In genomic region chr5:93359296-93359957, GRCh38 we compare ENCODE assay signal across 2 cellular contexts.
TF ChIP-seq lines count a peak whose summit lies in the region.

No MANE protein-coding gene starts in this region.

TF ChIP-seq in IMR-90, 13 proteins besides CTCF, POLR2A, EP300 and RAD21:
- no peak for TF ChIP-seq SMC3 (IDR thresholded peaks at IDR 0.05; ENCODE audit: low read depth, low read length)
- no peak for TF ChIP-seq CHD1 (IDR thresholded peaks at IDR 0.05; ENCODE audit: low read depth, low read length)
- no peak for TF ChIP-seq FOS (IDR thresholded peaks at IDR 0.05; ENCODE audit: low read depth, low read length)
- TF ChIP-seq ELK1 (IDR thresholded peaks at IDR 0.05; ENCODE audit: borderline replicate concordance, low read depth, low read length): no peak
- no peak for TF ChIP-seq MXI1 (IDR thresholded peaks at IDR 0.05; ENCODE audit: borderline replicate concordance, low read depth, low read length)
- TF ChIP-seq RFX5 (IDR thresholded peaks at IDR 0.05; ENCODE audit: low read depth, low read length): no peak
- TF ChIP-seq MAFK (IDR thresholded peaks at IDR 0.05; ENCODE audit: low read depth, low read length): peak; percentile 96
- peak; percentile 47; the same call in 1 of the 2 replicates for TF ChIP-seq NFE2L2 (IDR thresholded peaks at IDR 0.05; ENCODE audit: low read depth, low read length)
- no peak for TF ChIP-seq USF2 (IDR thresholded peaks at IDR 0.05; ENCODE audit: low read depth, low read length)
- peak; percentile 81; the same call in 1 of the 2 replicates for TF ChIP-seq CEBPB (IDR thresholded peaks at IDR 0.05; ENCODE audit: low read depth, low read length)
TF ChIP-seq in IMR-90: peak in this region for 3.

TF ChIP-seq in HepG2, 621 proteins besides CTCF, POLR2A, EP300 and RAD21:
- TF ChIP-seq ZSCAN30 (CRISPR knock-in tag; IDR thresholded peaks at IDR 0.05) (no peak), MAFF (IDR thresholded peaks at IDR 0.05; ENCODE audit: low read depth, low read length) (peak; percentile 72), MAFK (conservative IDR thresholded peaks at IDR 0.05 in 1 of 2, IDR thresholded peaks at IDR 0.05 in 1 of 2; ENCODE audit: low read length in 2 of 2) (peak; percentile 44 to 76; a peak in 3 of 4 replicates)
TF ChIP-seq in HepG2: peak in this region for 2.
